In genomic region chr9:119697996-119698395, GRCh38 we compare ENCODE assay signal across 26 cellular contexts.
"Had no signal": no experiment of that assay in that cellular context is flagged by ENCODE, and none has a peak within 500 bp of the region (broad histone marks: within the 10 kb centered on the region; RNA-seq: fewer than 3 reads in every experiment).

No MANE protein-coding gene starts in this region.

- H3K27ac Mint-ChIP-seq: activated CD4-positive, alpha-beta memory T cell treated with anti-CD3 and anti-CD28 coated beads for 36 hours; activated CD4-positive, alpha-beta T cell treated with anti-CD3 and anti-CD28 coated beads, Interleukin-2, amount 10 ng/mL, durations not matched to agents 24 days and 14 days; activated naive CD4-positive, alpha-beta T cell treated with anti-CD3 and anti-CD28 coated beads, Interleukin-2, amount 10 ng/mL, durations not matched to agents 7 days and 5 days; activated T-helper 1 cell treated with anti-CD3 and anti-CD28 coated beads, Interleukin-12 subunit alpha, Interleukin-12 subunit beta, Interleukin-2, Interleukin-4 antibody, amounts not matched to agents 30 ng/mL and 10 ng/mL and 1 ng/mL, durations not matched to agents 14 hours and 24 hours and 36 hours; effector memory CD8-positive, alpha-beta T cell; nephron had no signal

- H3K4me3 Mint-ChIP-seq: activated CD4-positive, alpha-beta memory T cell treated with anti-CD3 and anti-CD28 coated beads for 36 hours; activated CD4-positive, alpha-beta T cell treated with anti-CD3 and anti-CD28 coated beads, Interleukin-2, amount 10 ng/mL, durations not matched to agents 24 days and 14 days; activated naive CD4-positive, alpha-beta T cell treated with anti-CD3 and anti-CD28 coated beads, Interleukin-2, amount 10 ng/mL, durations not matched to agents 7 days and 5 days; activated naive CD8-positive, alpha-beta T cell treated with anti-CD3 and anti-CD28 coated beads, Interleukin-2, amount 10 ng/mL, durations not matched to agents 7 days and 5 days; activated T-helper 1 cell treated with anti-CD3 and anti-CD28 coated beads, Interleukin-12 subunit alpha, Interleukin-12 subunit beta, Interleukin-2, Interleukin-4 antibody, amounts not matched to agents 30 ng/mL and 10 ng/mL and 1 ng/mL, durations not matched to agents 14 hours and 24 hours and 36 hours; effector memory CD8-positive, alpha-beta T cell; nephron had no signal

- H3K4me1 Mint-ChIP-seq: activated CD4-positive, alpha-beta T cell treated with anti-CD3 and anti-CD28 coated beads, Interleukin-2, amount 10 ng/mL, durations not matched to agents 24 days and 14 days; activated naive CD4-positive, alpha-beta T cell treated with anti-CD3 and anti-CD28 coated beads, Interleukin-2, amount 10 ng/mL, durations not matched to agents 7 days and 5 days; activated naive CD8-positive, alpha-beta T cell treated with anti-CD3 and anti-CD28 coated beads, Interleukin-2, amount 10 ng/mL, durations not matched to agents 7 days and 5 days; nephron had no signal

- H3K9me3 Mint-ChIP-seq: activated CD4-positive, alpha-beta memory T cell treated with anti-CD3 and anti-CD28 coated beads for 36 hours; activated CD4-positive, alpha-beta T cell treated with anti-CD3 and anti-CD28 coated beads, Interleukin-2, amount 10 ng/mL, durations not matched to agents 24 days and 14 days; activated naive CD8-positive, alpha-beta T cell treated with anti-CD3 and anti-CD28 coated beads, Interleukin-2, amount 10 ng/mL, durations not matched to agents 7 days and 5 days; activated T-helper 1 cell treated with anti-CD3 and anti-CD28 coated beads, Interleukin-12 subunit alpha, Interleukin-12 subunit beta, Interleukin-2, Interleukin-4 antibody, amounts not matched to agents 30 ng/mL and 10 ng/mL and 1 ng/mL, durations not matched to agents 14 hours and 24 hours and 36 hours; nephron had no signal

- H3K36me3 Mint-ChIP-seq: activated CD4-positive, alpha-beta memory T cell treated with anti-CD3 and anti-CD28 coated beads for 36 hours; activated naive CD4-positive, alpha-beta T cell treated with anti-CD3 and anti-CD28 coated beads, Interleukin-2, amount 10 ng/mL, durations not matched to agents 7 days and 5 days; activated naive CD8-positive, alpha-beta T cell treated with anti-CD3 and anti-CD28 coated beads, Interleukin-2, amount 10 ng/mL, durations not matched to agents 7 days and 5 days had no signal

- DNase-seq: activated CD4-positive, alpha-beta memory T cell treated with anti-CD3 and anti-CD28 coated beads for 36 hours; activated CD4-positive, alpha-beta T cell treated with anti-CD3 and anti-CD28 coated beads, Interleukin-2, amount 10 ng/mL, durations not matched to agents 24 days and 14 days; activated CD4-positive, CD25-positive, alpha-beta regulatory T cell treated with anti-CD3 and anti-CD28 coated beads, Interleukin-2, amount 50 U/mL, for 72 hours; activated CD8-positive, alpha-beta memory T cell treated with anti-CD3 and anti-CD28 coated beads, Interleukin-2, amount 50 U/mL, for 4 hours; activated effector memory CD4-positive, alpha-beta T cell treated with anti-CD3 and anti-CD28 coated beads, Interleukin-2, amount 50 U/mL, for 16 hours; activated naive CD4-positive, alpha-beta T cell treated with anti-CD3 and anti-CD28 coated beads, Interleukin-2, amount 10 ng/mL, durations not matched to agents 7 days and 5 days; activated naive CD8-positive, alpha-beta T cell treated with anti-CD3 and anti-CD28 coated beads, Interleukin-2, amount 10 ng/mL, durations not matched to agents 7 days and 5 days; activated T-cell treated with anti-CD3 and anti-CD28 coated beads, Interleukin-2, amount 50 U/mL, for 1 hour; caudate nucleus; cortex of kidney; effector memory CD8-positive, alpha-beta T cell; foreskin keratinocyte; heart right ventricle; kidney glomerular epithelial cell; nucleus accumbens; pancreas; retina; stimulated activated CD4-positive, alpha-beta T cell treated with anti-CD3 and anti-CD28 coated beads, Interleukin-12 subunit alpha, Interleukin-12 subunit beta, amount 100 ng/mL, for 4 hours; stimulated activated CD4-positive, alpha-beta T cell treated with anti-CD3 and anti-CD28 coated beads, Interleukin-4, amount 100 ng/mL, for 1 hour; stimulated activated naive CD8-positive, alpha-beta T cell treated with anti-CD3 and anti-CD28 coated beads, Interleukin-15, Interleukin-2, amounts not matched to agents 100 U/mL and 50 U/mL, for 24 hours; T-helper 9 cell; trophoblast cell had no signal

- ATAC-seq: effector memory CD8-positive, alpha-beta T cell; foreskin keratinocyte; heart right ventricle; left lung; pancreas; sciatic nerve; stimulated activated naive CD8-positive, alpha-beta T cell treated with anti-CD3 and anti-CD28 coated beads, Interleukin-15, Interleukin-2, amounts not matched to agents 100 U/mL and 50 U/mL, for 24 hours had no signal

- H3K27me3 Mint-ChIP-seq: activated CD4-positive, alpha-beta memory T cell treated with anti-CD3 and anti-CD28 coated beads for 36 hours; activated CD4-positive, alpha-beta T cell treated with anti-CD3 and anti-CD28 coated beads, Interleukin-2, amount 10 ng/mL, durations not matched to agents 24 days and 14 days; activated naive CD4-positive, alpha-beta T cell treated with anti-CD3 and anti-CD28 coated beads, Interleukin-2, amount 10 ng/mL, durations not matched to agents 7 days and 5 days; activated naive CD8-positive, alpha-beta T cell treated with anti-CD3 and anti-CD28 coated beads, Interleukin-2, amount 10 ng/mL, durations not matched to agents 7 days and 5 days; effector memory CD8-positive, alpha-beta T cell had no signal
